ENCODE assay signal across 28 cellular contexts in the genomic region with DNA sequence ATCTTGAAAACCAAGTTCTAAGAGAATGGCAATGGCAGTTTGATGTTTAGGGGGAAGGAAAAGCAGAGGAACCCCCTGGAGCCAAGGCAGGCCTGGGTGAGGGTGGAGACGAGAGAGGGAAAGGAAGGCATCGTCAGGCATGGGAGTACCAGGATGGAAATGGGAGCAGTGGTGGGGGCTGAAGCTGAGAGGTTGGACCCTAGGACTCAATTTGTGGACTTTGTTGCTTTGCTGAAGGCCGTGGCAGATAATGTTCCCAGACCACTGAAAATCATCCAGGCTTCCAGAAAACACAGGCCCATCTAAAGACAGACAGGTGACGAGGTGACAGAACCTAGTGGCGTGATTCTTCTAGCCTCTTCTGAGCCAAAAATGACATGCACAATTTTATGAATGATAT.
"Had no signal": no experiment of that assay in that cellular context is flagged by ENCODE, and none has a peak within 500 bp of the region (broad histone marks: within the 10 kb centered on the region; RNA-seq: fewer than 3 reads in every experiment).

No MANE protein-coding gene starts in this region.

- H3K27ac ChIP-seq: cardiac muscle cell, KMS-11 had no signal

- H3K36me3 ChIP-seq: cardiac muscle cell had no signal

- ATAC-seq: activated CD8-positive, alpha-beta T cell treated with anti-CD3 and anti-CD28 coated beads for 36 hours; activated T-cell treated with anti-CD3 and anti-CD28 coated beads, Interleukin-2, amount 50 U/mL, for 72 hours; activated T-helper 17 cell treated with anti-CD3 and anti-CD28 coated beads, Interleukin-2, amount 50 U/mL, for 72 hours; Panc1; SK-N-SH treated with all-trans-retinoic acid at 6 μM for 48 hours had no signal

- H3K4me3 ChIP-seq: cardiac muscle cell had no signal

- DNase-seq: activated CD4-positive, alpha-beta T cell treated with anti-CD3 and anti-CD28 coated beads, Interleukin-2, amount 10 ng/mL, durations not matched to agents 24 days and 14 days; activated CD4-positive, alpha-beta T cell treated with anti-CD3 and anti-CD28 coated beads, Interleukin-2, amount 50 U/mL, for 4 hours; activated CD8-positive, alpha-beta T cell treated with anti-CD3 and anti-CD28 coated beads for 36 hours; activated effector memory CD4-positive, alpha-beta T cell treated with anti-CD3 and anti-CD28 coated beads, Interleukin-2, amount 50 U/mL, for 16 hours; activated naive CD4-positive, alpha-beta T cell; activated naive CD4-positive, alpha-beta T cell treated with anti-CD3 and anti-CD28 coated beads, Interleukin-2, amount 50 U/mL, for 16 hours; activated naive CD8-positive, alpha-beta T cell treated with anti-CD3 and anti-CD28 coated beads for 36 hours; activated T-cell treated with anti-CD3 and anti-CD28 coated beads, Interleukin-2, amount 50 U/mL, for 1 hour; activated T-cell treated with anti-CD3 and anti-CD28 coated beads, Interleukin-2, amount 50 U/mL, for 72 hours; amniotic stem cell; aorta; MM.1S; MV-4-11; NCI-H1092; NCI-H1436 treated with DMSO at 0.1 percent for 48 hours; NCI-H1694 treated with DMSO at 0.1 percent for 48 hours; NCI-H2029; NCI-H345; NCI-H524 treated with DMSO at 0.1 percent for 48 hours; SIG-M5; T-helper 1 cell; T-helper 2 cell; T-helper 9 cell had no signal

- H3K4me2 ChIP-seq: KMS-11 had no signal

- H3K9ac ChIP-seq: KMS-11 had no signal
